Comparison of ENCODE assay signal across 2 cellular contexts in genomic region chr12:122963928-122964240, GRCh38.
TF ChIP-seq lines count a peak whose summit lies in the region.

No MANE protein-coding gene starts in this region.

TF ChIP-seq in K562, 482 proteins besides CTCF, POLR2A, EP300 and RAD21:
- TF ChIP-seq EGR1 (conservative IDR thresholded peaks at IDR 0.05) (peak; percentile 70), NFIC (IDR thresholded peaks at IDR 0.05) (peak; percentile 62), MIER1 (IDR thresholded peaks at IDR 0.05; ENCODE audit: low read depth) (no peak), RBFOX2 (IDR thresholded peaks at IDR 0.05; ENCODE audit: low read depth, low read length) (peak; percentile 37; the same call in 1 of the 2 replicates), HMGN3 (IDR thresholded peaks at IDR 0.05; ENCODE audit: borderline replicate concordance, extremely low read depth, insufficient read length, low read depth, low read length) (peak; percentile 34)

TF ChIP-seq in HepG2, 621 proteins besides CTCF, POLR2A, EP300 and RAD21:
- no peak for TF ChIP-seq NAIF1 (CRISPR knock-in tag; IDR thresholded peaks at IDR 0.05; ENCODE audit: borderline replicate concordance)
- 0 out of 2 replicates have a peak, but pooled peaks have one; percentile 14 for TF ChIP-seq ZFP91 (CRISPR knock-in tag; IDR thresholded peaks at IDR 0.05; ENCODE audit: borderline replicate concordance)
- 0 out of 2 replicates have a peak, but pooled peaks have one; percentile 18 for TF ChIP-seq MAFG (CRISPR knock-in tag; IDR thresholded peaks at IDR 0.05)
